Comparison of ENCODE assay signal across 10 cellular contexts in genomic region chr2:233060500-233061006, GRCh38. TPM values are rescaled to one million over a fixed set of nuclear protein-coding genes. Genes with fewer than 3 reads are reported as not detected.
DNase-seq lines count a peak whose midpoint lies in the region; ATAC-seq, FAIRE-seq and TF ChIP-seq lines count a peak whose summit lies in the region.
"Had no signal": no experiment of that assay in that cellular context is flagged by ENCODE, and none has a peak within 500 bp of the region (broad histone marks: within the 10 kb centered on the region; RNA-seq: fewer than 3 reads in every experiment).

No MANE protein-coding gene starts in this region.

- H3K56ac ChIP-seq in IMR-90 (ENCODE audit: extremely low read depth, insufficient read depth, low read length) = no peak overlapping the region

- no peak overlapping the region for H3K4ac ChIP-seq in IMR-90 (ENCODE audit: low read depth, low read length)

- peaks cover 29% of the 10 kb centered on the region for H3K79me2 ChIP-seq in endothelial cell of umbilical vein (ENCODE audit: control insufficient read depth, insufficient read depth, low read length)

- TF ChIP-seq CTCF in IMR-90 (conservative IDR thresholded peaks at IDR 0.05; ENCODE audit: low read depth, low read length) = no peak
- TF ChIP-seq CTCF in endothelial cell of umbilical vein (IDR thresholded peaks at IDR 0.05; ENCODE audit: extremely low read depth in 1 of 2, insufficient read depth in 1 of 2, low read depth in 1 of 2, low read length in 2 of 2) = no peak
- no peak for TF ChIP-seq CTCF in gastrocnemius medialis (IDR thresholded peaks at IDR 0.05 in 4 of 5, conservative IDR thresholded peaks at IDR 0.05 in 1 of 5)

- in situ Hi-C loops in IMR-90 (cut with MboI; ENCODE audit: low sequenced_read_pairs) (no loop called here), gastrocnemius medialis (cut with MboI; ENCODE audit: low sequenced_read_pairs in 4 of 4) (loop anchor here in 2 of 4 donors (25.0 kb wide), 1 partner anchor 448 kb away; no protein-coding TSS in a partner anchor)

- H3K4me2 ChIP-seq in IMR-90 (ENCODE audit: low read depth, low read length) (no peak overlapping the region), endothelial cell of umbilical vein (ENCODE audit: insufficient read depth, low read length) (peak overlapping the region; percentile 75)

- no peak for ATAC-seq in IMR-90 (ENCODE audit: low read depth)
- no peak for ATAC-seq in gastrocnemius medialis
- ATAC-seq in HG02840 (IDR thresholded peaks at IDR 0.05; ENCODE audit: low FRiP score, unreplicated experiment) = no peak

- DNase-seq in IMR-90 = no peak
- DNase-seq in endothelial cell of umbilical vein (ENCODE audit: low read depth, low spot score) = no peak
- no peak for DNase-seq in gastrocnemius medialis
- no peak for DNase-seq in NOMO-1 treated with dmso at 0.1 percent for 144 hours (lab: John Stamatoyannopoulos, UW; ENCODE audit: unreplicated experiment)
- DNase-seq in DMS 273 (lab: John Stamatoyannopoulos, UW; ENCODE audit: unreplicated experiment) = no peak
- no peak for DNase-seq in NCI-H1092 (lab: John Stamatoyannopoulos, UW)
- DNase-seq: NCI-H2227 treated with DMSO at 0.1 percent for 48 hours, occipital lobe had no signal

- H3K9ac ChIP-seq in IMR-90 (ENCODE audit: low read depth, low read length) = no peak overlapping the region
- peak overlapping the region; percentile 44 for H3K9ac ChIP-seq in endothelial cell of umbilical vein (replicated peaks; ENCODE audit: extremely low read depth, insufficient read depth, low read length)

- CTCF ChIA-PET in IMR-90 (lab: Yijun Ruan, JAX) = no interaction called here
- CTCF ChIA-PET in endothelial cell of umbilical vein (lab: Charles Lee) = interaction anchor here (0.6 to 4.3 kb wide), 16 partner anchors 9 to 251 kb away, joined by 3 to 30 read pairs (median 4); partner anchors contain the start of gene ATG16L1

- no peaks in the 10 kb centered on the region; the same call in 1 of the 2 replicates for H3K27me3 ChIP-seq in IMR-90 (ENCODE audit: control insufficient read depth, insufficient read depth, low read length)
- no peaks in the 10 kb centered on the region for H3K27me3 ChIP-seq in endothelial cell of umbilical vein (ENCODE audit: control insufficient read depth in 2 of 2, insufficient read depth in 2 of 2, low read length in 2 of 2)
- H3K27me3 ChIP-seq in gastrocnemius medialis = no peaks in the 10 kb centered on the region

- no peak overlapping the region for H2AK5ac ChIP-seq in IMR-90 (ENCODE audit: low read depth, low read length)

- peak overlapping the region; percentile 73 for H3K4me3 ChIP-seq in GM08714 (ENCODE audit: low read length)
- no peak overlapping the region for H3K4me3 ChIP-seq in IMR-90 (ENCODE audit: insufficient read depth, low read depth, low read length)
- peak overlapping the region; percentile 21 to 65 (median 55) for H3K4me3 ChIP-seq in endothelial cell of umbilical vein (replicated peaks in 1 of 3; ENCODE audit: insufficient read depth in 1 of 3, low read depth in 1 of 3, low read length in 3 of 3)
- peak overlapping the region; percentile 45 to 51 (median 48) for H3K4me3 ChIP-seq in gastrocnemius medialis

- peaks cover 4% of the 10 kb centered on the region; the same call in 1 of the 2 replicates for H3K4me1 ChIP-seq in IMR-90 (ENCODE audit: control insufficient read depth, insufficient read depth, low read length)
- H3K4me1 ChIP-seq in endothelial cell of umbilical vein (ENCODE audit: control insufficient read depth, extremely low read depth, insufficient read depth, low read length) = peaks cover 32% of the 10 kb centered on the region
- H3K4me1 ChIP-seq in gastrocnemius medialis = peaks cover 3 to 13% of the 10 kb centered on the region in 2 donors

- no peak for TF ChIP-seq RAD21 in IMR-90 (IDR thresholded peaks at IDR 0.05; ENCODE audit: low read length)

- no peak overlapping the region for H2BK120ac ChIP-seq in IMR-90 (ENCODE audit: low read depth, low read length)

- no peak overlapping the region for H2AK9ac ChIP-seq in IMR-90 (replicated peaks; ENCODE audit: low read depth, low read length, poor library complexity)

- no peak overlapping the region for H4K8ac ChIP-seq in IMR-90 (ENCODE audit: low read depth in 2 of 2, low read length in 2 of 2)

- no peak overlapping the region for H3K27ac ChIP-seq in IMR-90 (ENCODE audit: insufficient read depth, low read length)
- H3K27ac ChIP-seq in endothelial cell of umbilical vein (ENCODE audit: insufficient read depth, low read depth, low read length) = peak overlapping the region; percentile 53
- peak overlapping the region; percentile 56 to 76 (median 66) for H3K27ac ChIP-seq in gastrocnemius medialis

- no peaks in the 10 kb centered on the region for H3K9me1 ChIP-seq in IMR-90 (ENCODE audit: insufficient read depth, low read length)
- no peaks in the 10 kb centered on the region for H3K9me1 ChIP-seq in endothelial cell of umbilical vein (replicated peaks; ENCODE audit: control insufficient read depth, extremely low read depth, insufficient read depth, low read length)

- H3K79me1 ChIP-seq in IMR-90 (ENCODE audit: low read depth in 1 of 2, low read length in 2 of 2) = no peaks in the 10 kb centered on the region

- H4K20me1 ChIP-seq in IMR-90 (ENCODE audit: insufficient read depth, low read length) (no peaks in the 10 kb centered on the region), endothelial cell of umbilical vein (replicated peaks; ENCODE audit: control insufficient read depth, extremely low read depth, insufficient read depth, low read length) (no peaks in the 10 kb centered on the region)

- no peak overlapping the region for H4K91ac ChIP-seq in IMR-90 (ENCODE audit: insufficient read depth, low read depth, low read length)

- no peak overlapping the region for H4K5ac ChIP-seq in IMR-90 (ENCODE audit: low read depth, low read length)

- TF ChIP-seq POLR2A in IMR-90 (IDR thresholded peaks at IDR 0.05; ENCODE audit: low read depth, low read length) (no peak), endothelial cell of umbilical vein (IDR thresholded peaks at IDR 0.05; ENCODE audit: low read depth, low read length) (no peak), gastrocnemius medialis (IDR thresholded peaks at IDR 0.05) (peak in 1 of 2 donors; percentile 6)

- no peak overlapping the region for H2BK5ac ChIP-seq in IMR-90 (ENCODE audit: low read depth, low read length, poor library complexity, severe bottlenecking)

- dilution Hi-C loops in IMR-90 (cut with HindIII; ENCODE audit: low sequenced_read_pairs, unreplicated experiment) (no loop called here), endothelial cell of umbilical vein (cut with MboI; ENCODE audit: extremely low pct_ligation_motif_present, low sequenced_read_pairs) (no loop called here)

- no CpG with 5 or more reads among the region's 13 CpGs for WGBS in IMR-90 (ENCODE audit: extremely low coverage in 2 of 2, insufficient read length in 1 of 2), 2 experiments

- POLR2A ChIA-PET in IMR-90 (lab: Charles Lee; ENCODE audit: unreplicated experiment) = no interaction called here
- POLR2A ChIA-PET in endothelial cell of umbilical vein (lab: Charles Lee) = interaction anchor here (0.7 to 1.6 kb wide), 3 partner anchors 9 to 15 kb away, joined by 3 to 7 read pairs (median 6); no protein-coding TSS in a partner anchor

- H3K9me3 ChIP-seq in IMR-90 (ENCODE audit: control insufficient read depth, insufficient read depth, low read length) = no peaks in the 10 kb centered on the region
- H3K9me3 ChIP-seq in endothelial cell of umbilical vein (replicated peaks; ENCODE audit: control insufficient read depth, insufficient read depth, low read length) = no peaks in the 10 kb centered on the region
- no peaks in the 10 kb centered on the region for H3K9me3 ChIP-seq in gastrocnemius medialis

- H3K36me3 ChIP-seq in IMR-90 (ENCODE audit: control insufficient read depth, insufficient read depth, low read length) (no peaks in the 10 kb centered on the region), endothelial cell of umbilical vein (ENCODE audit: control insufficient read depth in 2 of 2, extremely low read depth in 1 of 2, insufficient read depth in 2 of 2, low read length in 2 of 2) (peaks cover 0 to 3% of the 10 kb centered on the region in 2 experiments), gastrocnemius medialis (no peaks in the 10 kb centered on the region)

- no TSS peak for BruUV-seq in IMR-90 (replicated peaks; lab: Mats Ljungman, UMichigan)
- BruUV-seq in endothelial cell of umbilical vein (replicated peaks; lab: Mats Ljungman, UMichigan) = no TSS peak

- H3K14ac ChIP-seq in IMR-90 (replicated peaks; ENCODE audit: low read depth, low read length) = no peak overlapping the region

- H2AFZ ChIP-seq in IMR-90 (replicated peaks; ENCODE audit: low read length, poor library complexity) = peak overlapping the region; percentile 21
- peak overlapping the region; percentile 81 for H2AFZ ChIP-seq in endothelial cell of umbilical vein (ENCODE audit: low read depth, low read length)

- H3K18ac ChIP-seq in IMR-90 (ENCODE audit: low read depth, low read length) = no peak overlapping the region

- H2BK20ac ChIP-seq in IMR-90 (ENCODE audit: low read depth, low read length) = no peak overlapping the region

- no peak overlapping the region for H3K23ac ChIP-seq in IMR-90 (ENCODE audit: low read depth, low read length)

- FAIRE-seq in endothelial cell of umbilical vein (lab: Jason Lieb, UNC) = peak; percentile 35

- no peak overlapping the region for H2BK15ac ChIP-seq in IMR-90 (ENCODE audit: low read depth, low read length)

- intact Hi-C loops in IMR-90 (cut with micrococcal nuclease) (no loop called here), endothelial cell of umbilical vein (cut with micrococcal nuclease) (loop anchor here (1.0 to 2.0 kb wide), 4 partner anchors 9 to 190 kb away; partner anchors contain the start of gene ATG16L1), gastrocnemius medialis (cut with DNase I; ENCODE audit: low total_unique reads) (no loop called here)

RNA-seq across cellular contexts. Expression of gene INPP5D, which starts 0.4 kb away (rescaled TPM):
- total RNA-seq in IMR-90 (2012; rRNA removed) (under 0.01 and 0.18 TPM in 2 replicates), endothelial cell of umbilical vein (43.3 and 46.6 TPM in 2 replicates), gastrocnemius medialis (10 to 100 TPM in 1 of 4 donors, 1 to 10 TPM in 3; 1.7 to 18.7 (median 4.9) TPM)
- polyA plus RNA-seq in IMR-90 (2012; rRNA removed) (0.09 and 0.29 TPM in 2 replicates), endothelial cell of umbilical vein (10.6 and 13.9 TPM in 2 replicates)
- polyA plus RNA-seq in IMR-90 (2012; cell fraction: cytosol; rRNA removed) = 0.14 and 0.18 TPM in 2 replicates
- 0.52 and 1.9 TPM in 2 replicates for polyA plus RNA-seq in IMR-90 (2012; cell fraction: nucleus; rRNA removed; ENCODE audit: low replicate concordance)
- 11.0 and 12.0 TPM in 2 replicates for polyA plus RNA-seq in endothelial cell of umbilical vein (2011; cell fraction: cytosol; rRNA removed)
- 49.8 and 57.0 TPM in 2 replicates for polyA plus RNA-seq in endothelial cell of umbilical vein (2011; cell fraction: nucleus; rRNA removed)
- polyA plus RNA-seq in endothelial cell of umbilical vein (2012) = 19.0 and 27.4 TPM in 2 replicates
- polyA minus RNA-seq in endothelial cell of umbilical vein = 59.2 and 63.4 TPM in 2 replicates
- polyA minus RNA-seq in endothelial cell of umbilical vein (2011; cell fraction: cytosol; rRNA and poly(A)+ RNA removed) = not detected
- 45.5 and 56.7 TPM in 2 replicates for polyA minus RNA-seq in endothelial cell of umbilical vein (2011; cell fraction: nucleus; rRNA and poly(A)+ RNA removed)

RNA-seq across cellular contexts. Expression of gene NEU2, which starts 28.1 kb away (rescaled TPM):
- not detected in 2 replicates for total RNA-seq in IMR-90 (2012; rRNA removed)
- polyA plus RNA-seq in IMR-90 (2012; rRNA removed) = not detected in 2 replicates
- not detected in 2 replicates for polyA plus RNA-seq in IMR-90 (2012; cell fraction: cytosol; rRNA removed)
- not detected in 2 replicates for polyA plus RNA-seq in IMR-90 (2012; cell fraction: nucleus; rRNA removed; ENCODE audit: low replicate concordance)
- total RNA-seq in endothelial cell of umbilical vein = not detected in 2 replicates
- polyA plus RNA-seq in endothelial cell of umbilical vein = not detected in 2 replicates
- polyA plus RNA-seq in endothelial cell of umbilical vein (2011; cell fraction: cytosol; rRNA removed) = not detected in 2 replicates
- not detected in 2 replicates for polyA plus RNA-seq in endothelial cell of umbilical vein (2011; cell fraction: nucleus; rRNA removed)
- not detected in 2 replicates for polyA plus RNA-seq in endothelial cell of umbilical vein (2012)
- not detected in 2 replicates for polyA minus RNA-seq in endothelial cell of umbilical vein
- polyA minus RNA-seq in endothelial cell of umbilical vein (2011; cell fraction: cytosol; rRNA and poly(A)+ RNA removed) = not detected
- not detected in 2 replicates for polyA minus RNA-seq in endothelial cell of umbilical vein (2011; cell fraction: nucleus; rRNA and poly(A)+ RNA removed)
- not detected for total RNA-seq in gastrocnemius medialis
- total RNA-seq: occipital lobe had no signal

RNA-seq across cellular contexts. Expression of gene NGEF, which starts 47.5 kb away (rescaled TPM):
- 1.1 TPM in 2 replicates for total RNA-seq in IMR-90 (2012; rRNA removed)
- polyA plus RNA-seq in IMR-90 (2012; rRNA removed) = 0.52 and 1.7 TPM in 2 replicates
- polyA plus RNA-seq in IMR-90 (2012; cell fraction: cytosol; rRNA removed) = 0.12 and 0.54 TPM in 2 replicates
- polyA plus RNA-seq in IMR-90 (2012; cell fraction: nucleus; rRNA removed; ENCODE audit: low replicate concordance) = 1.1 and 1.2 TPM in 2 replicates
- 0.18 and 0.22 TPM in 2 replicates for total RNA-seq in endothelial cell of umbilical vein
- 0.13 and 0.41 TPM in 2 replicates for polyA plus RNA-seq in endothelial cell of umbilical vein
- polyA plus RNA-seq in endothelial cell of umbilical vein (2011; cell fraction: cytosol; rRNA removed) = 0.28 and 0.40 TPM in 2 replicates
- 0.32 and 0.59 TPM in 2 replicates for polyA plus RNA-seq in endothelial cell of umbilical vein (2011; cell fraction: nucleus; rRNA removed)
- polyA plus RNA-seq in endothelial cell of umbilical vein (2012) = not detected in 2 replicates
- 0.79 and 1.6 TPM in 2 replicates for polyA minus RNA-seq in endothelial cell of umbilical vein
- not detected for polyA minus RNA-seq in endothelial cell of umbilical vein (2011; cell fraction: cytosol; rRNA and poly(A)+ RNA removed)
- polyA minus RNA-seq in endothelial cell of umbilical vein (2011; cell fraction: nucleus; rRNA and poly(A)+ RNA removed) = not detected in 2 replicates
- 1 to 10 TPM in 1 of 4 donors, under 1 TPM in 2, not detected in 1; 0.66 to 1.5 (median 0.84) TPM for total RNA-seq in gastrocnemius medialis
